In genomic region chr2:222861411-222862067, GRCh38 we compare ENCODE assay signal across 8 cellular contexts. TPM values are rescaled to one million over a fixed set of nuclear protein-coding genes. Genes with fewer than 3 reads are reported as not detected.
DNase-seq lines count a peak whose midpoint lies in the region; ATAC-seq and TF ChIP-seq lines count a peak whose summit lies in the region.

No MANE protein-coding gene starts in this region.

- CTCF ChIA-PET in Panc1 (lab: Charles Lee), result interaction anchor here (0.8 to 1.5 kb wide), 2 partner anchors 64 to 152 kb away, joined by 5 to 8 read pairs; no protein-coding TSS in a partner anchor
- CTCF ChIA-PET in activated naive CD4-positive, alpha-beta T cell treated with anti-CD3 and anti-CD28 coated beads, Interleukin-2, amount 10 ng/mL, durations not matched to agents 7 days and 5 days (lab: Charles Lee), result interaction anchor here (0.9 to 1.6 kb wide), 10 partner anchors 19 to 171 kb away, joined by 3 to 16 read pairs (median 4); no protein-coding TSS in a partner anchor

- H3K27ac ChIP-seq in Panc1 (ENCODE audit: low read length), result peak overlapping the region; percentile 85

- H3K4me3 ChIP-seq in Panc1 (ENCODE audit: low read depth in 2 of 2, low read length in 2 of 2) (peak overlapping the region; percentile 89 to 91), skeletal muscle cell (ENCODE audit: low read depth, low read length) (peak overlapping the region; percentile 93)

- H3K27me3 ChIP-seq in Panc1 (ENCODE audit: control insufficient read depth, insufficient read depth, low read length), result no peaks in the 10 kb centered on the region

- H3K4me1 ChIP-seq in Panc1 (ENCODE audit: control insufficient read depth, insufficient read depth, low read length), result peaks cover 50% of the 10 kb centered on the region

- peaks cover 4% of the 10 kb centered on the region for H3K36me3 Mint-ChIP-seq in activated naive CD4-positive, alpha-beta T cell treated with anti-CD3 and anti-CD28 coated beads, Interleukin-2, amount 10 ng/mL, durations not matched to agents 7 days and 5 days

- H3K4me1 Mint-ChIP-seq in activated naive CD4-positive, alpha-beta T cell treated with anti-CD3 and anti-CD28 coated beads, Interleukin-2, amount 10 ng/mL, durations not matched to agents 7 days and 5 days, result peaks cover 12% of the 10 kb centered on the region

- H3K27me3 Mint-ChIP-seq in activated naive CD4-positive, alpha-beta T cell treated with anti-CD3 and anti-CD28 coated beads, Interleukin-2, amount 10 ng/mL, durations not matched to agents 7 days and 5 days, result peaks cover 12% of the 10 kb centered on the region

- no peaks in the 10 kb centered on the region for H3K9me3 ChIP-seq in Panc1 (ENCODE audit: control insufficient read depth, insufficient read depth, low read depth, low read length)

- DNase-seq in Panc1 (ENCODE audit: low read depth, low spot score), result no peak
- peak; percentile 71 for DNase-seq in activated naive CD4-positive, alpha-beta T cell treated with anti-CD3 and anti-CD28 coated beads, Interleukin-2, amount 10 ng/mL, durations not matched to agents 7 days and 5 days
- peak; percentile 65 for DNase-seq in left cardiac atrium
- no peak for DNase-seq in skeletal muscle cell (ENCODE audit: low read depth)
- no peak for DNase-seq in SK-N-DZ (ENCODE audit: low spot score)
- no peak for DNase-seq in NCI-H187 (lab: John Stamatoyannopoulos, UW)

- TF ChIP-seq CTCF in Panc1 (IDR thresholded peaks at IDR 0.05), result no peak; the same call in 1 of the 2 replicates

- H3K36me3 ChIP-seq in Panc1 (ENCODE audit: control insufficient read depth, insufficient read depth, low read length), result no peaks in the 10 kb centered on the region; the same call in 1 of the 2 replicates

- no TSS peak for BruUV-seq in Panc1 (replicated peaks; lab: Mats Ljungman, UMichigan)

- H3K27ac Mint-ChIP-seq in activated naive CD4-positive, alpha-beta T cell treated with anti-CD3 and anti-CD28 coated beads, Interleukin-2, amount 10 ng/mL, durations not matched to agents 7 days and 5 days, result peak overlapping the region; percentile 91

- in situ Hi-C loops in Panc1 (cut with HindIII; ENCODE audit: low pct_unique_long_range_greater_than_20kb, low sequenced_read_pairs), result no loop called here

- H3K9me3 Mint-ChIP-seq in activated naive CD4-positive, alpha-beta T cell treated with anti-CD3 and anti-CD28 coated beads, Interleukin-2, amount 10 ng/mL, durations not matched to agents 7 days and 5 days, result no peaks in the 10 kb centered on the region

- POLR2A ChIA-PET in Panc1 (lab: Charles Lee), result interaction anchor here (0.6 kb wide), 1 partner anchor 44 kb away, joined by 16 read pairs; no protein-coding TSS in a partner anchor

- no peak overlapping the region for H3K4me3 Mint-ChIP-seq in activated naive CD4-positive, alpha-beta T cell treated with anti-CD3 and anti-CD28 coated beads, Interleukin-2, amount 10 ng/mL, durations not matched to agents 7 days and 5 days

- ATAC-seq in GM18508 (IDR thresholded peaks at IDR 0.05; ENCODE audit: insufficient read depth, unreplicated experiment), result peak; percentile 2
- peak; percentile 35 for ATAC-seq in HG02840 (IDR thresholded peaks at IDR 0.05; ENCODE audit: low FRiP score, unreplicated experiment)
- ATAC-seq in Panc1, result peak; percentile 74
- ATAC-seq in left cardiac atrium, result peak; percentile 57 to 66

- intact Hi-C loops in Panc1 (cut with micrococcal nuclease; ENCODE audit: unreplicated experiment), result no loop called here
- intact Hi-C loops in left cardiac atrium (cut with DNase I), result loop anchor here in 1 of 2 donors (2.0 to 5.0 kb wide), 2 partner anchors 69 to 153 kb away; no protein-coding TSS in a partner anchor

RNA-seq across cellular contexts. Expression of gene ACSL3, which starts 0.7 kb away (rescaled TPM):
- total RNA-seq in Panc1 (2021; ENCODE audit: unreplicated experiment) (85.2 TPM), left cardiac atrium (10 to 100 TPM; 37.8 to 38.1 TPM)
- 38.7 TPM for polyA plus RNA-seq in Panc1 (2012; ENCODE audit: insufficient read length)
- polyA plus RNA-seq in SK-N-DZ (2014; cell fraction: cytosol; rRNA removed), result 49.5 and 52.5 TPM in 2 replicates
- 28.1 and 29.8 TPM in 2 replicates for polyA plus RNA-seq in SK-N-DZ (2014; cell fraction: nucleus; rRNA removed)

Comparison
In these comparisons a context has a peak if more than half of its experiments do, and no peak if none do; other contexts are left out.
1. ATAC-seq: peak in every context shown above with its lines; median percentile 74 in Panc1; 62 in left cardiac atrium; 35 in HG02840; 2 in GM18508.
2. DNase-seq: peak in activated naive CD4-positive, alpha-beta T cell treated with anti-CD3 and anti-CD28 coated beads, Interleukin-2, amount 10 ng/mL, durations not matched to agents 7 days and 5 days (single experiment) and left cardiac atrium (single experiment); none in Panc1 (single experiment), skeletal muscle cell (single experiment), SK-N-DZ (single experiment) and NCI-H187 (0 of 2).